41 cellular contexts compared by ENCODE assay signal in the genomic region with DNA sequence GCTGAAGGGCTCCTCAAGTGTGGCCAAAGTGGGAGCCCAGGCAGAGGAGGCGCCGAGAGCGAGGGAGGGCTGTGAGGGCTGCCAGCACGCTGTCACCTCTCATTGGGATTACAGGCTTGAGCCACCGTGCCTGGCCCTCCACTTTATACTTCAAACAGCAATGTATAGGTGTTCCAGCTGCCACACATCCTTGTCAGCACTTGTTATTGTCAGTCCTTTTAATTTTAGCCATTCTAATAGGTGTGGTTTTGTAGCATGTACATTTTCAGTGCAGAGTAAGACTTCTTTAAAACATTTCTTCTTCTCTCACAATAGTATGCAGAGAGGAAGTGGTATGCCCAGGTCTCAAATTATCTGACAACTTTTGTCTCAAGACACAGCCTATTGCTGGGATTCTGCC. TPM values are rescaled to one million over a fixed set of nuclear protein-coding genes. Genes with fewer than 3 reads are reported as not detected.
"Had no signal": no experiment of that assay in that cellular context is flagged by ENCODE, and none has a peak within 500 bp of the region (broad histone marks: within the 10 kb centered on the region; RNA-seq: fewer than 3 reads in every experiment).

No MANE protein-coding gene starts in this region.

- H3K4me1 Mint-ChIP-seq: activated B cell treated with CpG ODN at 0.5 μM for 24 hours; activated CD4-positive, alpha-beta T cell treated with anti-CD3 and anti-CD28 coated beads, Interleukin-2, amount 10 ng/mL, durations not matched to agents 24 days and 14 days; central memory CD8-positive, alpha-beta T cell had no signal

- ATAC-seq: activated CD8-positive, alpha-beta T cell treated with anti-CD3 and anti-CD28 coated beads for 36 hours; activated naive CD4-positive, alpha-beta T cell treated with anti-CD3 and anti-CD28 coated beads, Interleukin-2, amount 50 U/mL, for 72 hours; activated T-cell treated with anti-CD3 and anti-CD28 coated beads, Interleukin-2, amount 50 U/mL, for 4 hours; activated T-cell treated with anti-CD3 and anti-CD28 coated beads, Interleukin-2, amount 50 U/mL, for 72 hours; activated T-helper 17 cell treated with anti-CD3 and anti-CD28 coated beads, Interleukin-2, amount 50 U/mL, for 72 hours; body of pancreas had no signal

- FAIRE-seq: astrocyte, TTC549 had no signal

- H3K9me3 ChIP-seq: adrenal gland, body of pancreas had no signal

- H3K4me3 ChIP-seq: adrenal gland, body of pancreas, breast epithelium had no signal

- H3K27ac ChIP-seq: adrenal gland, body of pancreas, brain microvascular endothelial cell, breast epithelium, VCaP had no signal

- H3K36me3 ChIP-seq: adrenal gland, brain microvascular endothelial cell, breast epithelium had no signal

- H3K27ac Mint-ChIP-seq: activated B cell treated with CpG ODN at 0.5 μM for 24 hours; activated CD4-positive, alpha-beta memory T cell treated with anti-CD3 and anti-CD28 coated beads for 36 hours; activated CD4-positive, alpha-beta T cell treated with anti-CD3 and anti-CD28 coated beads, Interleukin-2, amount 10 ng/mL, durations not matched to agents 24 days and 14 days; activated CD8-positive, alpha-beta T cell treated with anti-CD3 and anti-CD28 coated beads for 36 hours; activated naive CD4-positive, alpha-beta T cell treated with anti-CD3 and anti-CD28 coated beads for 36 hours; activated naive CD4-positive, alpha-beta T cell treated with anti-CD3 and anti-CD28 coated beads, Interleukin-2, amount 50 U/mL, for 72 hours; activated naive CD8-positive, alpha-beta T cell treated with anti-CD3 and anti-CD28 coated beads, Interleukin-2, amount 10 ng/mL, durations not matched to agents 7 days and 5 days; activated T-cell treated with anti-CD3 and anti-CD28 coated beads, Interleukin-2, amount 50 U/mL, for 72 hours; activated T-helper 1 cell treated with anti-CD3 and anti-CD28 coated beads, Interleukin-12 subunit alpha, Interleukin-12 subunit beta, Interleukin-2, Interleukin-4 antibody, amounts not matched to agents 30 ng/mL and 10 ng/mL and 1 ng/mL, durations not matched to agents 14 hours and 24 hours and 36 hours; activated T-helper 17 cell treated with anti-CD3 and anti-CD28 coated beads, Interleukin-2, amount 50 U/mL, for 72 hours; T-helper 1 cell treated with Interleukin-12 subunit alpha and Interleukin-12 subunit beta and Interleukin-4 antibody, amounts not matched to agents 30 μg/mL and 1 μg/mL, for 36 hours; T-helper 2 cell treated with Interferon-gamma antibody and Interleukin-4, amounts not matched to agents 5 μg/mL and 100 μg/mL, for 36 hours had no signal

- H3K4me3 Mint-ChIP-seq: activated B cell treated with CpG ODN at 0.5 μM for 24 hours; activated CD4-positive, alpha-beta memory T cell treated with anti-CD3 and anti-CD28 coated beads for 36 hours; activated CD4-positive, alpha-beta T cell treated with anti-CD3 and anti-CD28 coated beads, Interleukin-2, amount 10 ng/mL, durations not matched to agents 24 days and 14 days; activated CD8-positive, alpha-beta T cell treated with anti-CD3 and anti-CD28 coated beads for 36 hours; activated naive CD4-positive, alpha-beta T cell treated with anti-CD3 and anti-CD28 coated beads for 36 hours; activated naive CD8-positive, alpha-beta T cell treated with anti-CD3 and anti-CD28 coated beads, Interleukin-2, amount 10 ng/mL, durations not matched to agents 7 days and 5 days; activated T-cell treated with anti-CD3 and anti-CD28 coated beads, Interleukin-2, amount 50 U/mL, for 4 hours; activated T-cell treated with anti-CD3 and anti-CD28 coated beads, Interleukin-2, amount 50 U/mL, for 72 hours; activated T-helper 1 cell treated with anti-CD3 and anti-CD28 coated beads, Interleukin-12 subunit alpha, Interleukin-12 subunit beta, Interleukin-2, Interleukin-4 antibody, amounts not matched to agents 30 ng/mL and 10 ng/mL and 1 ng/mL, durations not matched to agents 14 hours and 24 hours and 36 hours; activated T-helper 17 cell treated with anti-CD3 and anti-CD28 coated beads, Interleukin-2, amount 50 U/mL, for 72 hours; central memory CD8-positive, alpha-beta T cell; T-helper 1 cell treated with Interleukin-12 subunit alpha and Interleukin-12 subunit beta and Interleukin-4 antibody, amounts not matched to agents 30 μg/mL and 1 μg/mL, for 36 hours; T-helper 2 cell treated with Interferon-gamma antibody and Interleukin-4, amounts not matched to agents 5 μg/mL and 100 μg/mL, for 36 hours had no signal

- H3K9me3 Mint-ChIP-seq: activated B cell treated with CpG ODN at 0.5 μM for 24 hours; activated CD4-positive, alpha-beta memory T cell treated with anti-CD3 and anti-CD28 coated beads for 36 hours; activated CD4-positive, alpha-beta T cell treated with anti-CD3 and anti-CD28 coated beads, Interleukin-2, amount 10 ng/mL, durations not matched to agents 24 days and 14 days; activated CD8-positive, alpha-beta T cell treated with anti-CD3 and anti-CD28 coated beads for 36 hours; activated naive CD4-positive, alpha-beta T cell treated with anti-CD3 and anti-CD28 coated beads for 36 hours; activated naive CD4-positive, alpha-beta T cell treated with anti-CD3 and anti-CD28 coated beads, Interleukin-2, amount 50 U/mL, for 72 hours; activated naive CD8-positive, alpha-beta T cell treated with anti-CD3 and anti-CD28 coated beads, Interleukin-2, amount 10 ng/mL, durations not matched to agents 7 days and 5 days; activated T-cell treated with anti-CD3 and anti-CD28 coated beads, Interleukin-2, amount 50 U/mL, for 4 hours; activated T-cell treated with anti-CD3 and anti-CD28 coated beads, Interleukin-2, amount 50 U/mL, for 72 hours; activated T-helper 1 cell treated with anti-CD3 and anti-CD28 coated beads, Interleukin-12 subunit alpha, Interleukin-12 subunit beta, Interleukin-2, Interleukin-4 antibody, amounts not matched to agents 30 ng/mL and 10 ng/mL and 1 ng/mL, durations not matched to agents 14 hours and 24 hours and 36 hours; activated T-helper 17 cell treated with anti-CD3 and anti-CD28 coated beads, Interleukin-2, amount 50 U/mL, for 72 hours; central memory CD8-positive, alpha-beta T cell; T-helper 1 cell treated with Interleukin-12 subunit alpha and Interleukin-12 subunit beta and Interleukin-4 antibody, amounts not matched to agents 30 μg/mL and 1 μg/mL, for 36 hours; T-helper 2 cell treated with Interferon-gamma antibody and Interleukin-4, amounts not matched to agents 5 μg/mL and 100 μg/mL, for 36 hours had no signal

- H3K36me3 Mint-ChIP-seq: activated CD4-positive, alpha-beta memory T cell treated with anti-CD3 and anti-CD28 coated beads for 36 hours; activated naive CD4-positive, alpha-beta T cell treated with anti-CD3 and anti-CD28 coated beads, Interleukin-2, amount 50 U/mL, for 72 hours; activated naive CD8-positive, alpha-beta T cell treated with anti-CD3 and anti-CD28 coated beads, Interleukin-2, amount 10 ng/mL, durations not matched to agents 7 days and 5 days had no signal

- DNase-seq: activated B cell treated with CpG ODN at 0.5 μM for 24 hours; activated CD4-positive, alpha-beta memory T cell treated with anti-CD3 and anti-CD28 coated beads for 36 hours; activated CD4-positive, alpha-beta T cell treated with anti-CD3 and anti-CD28 coated beads for 4 hours; activated CD4-positive, alpha-beta T cell treated with anti-CD3 and anti-CD28 coated beads, Interleukin-2, amount 10 ng/mL, durations not matched to agents 24 days and 14 days; activated CD4-positive, alpha-beta T cell treated with anti-CD3 and anti-CD28 coated beads, Interleukin-2, amount 50 U/mL, for 1 hour; activated CD4-positive, alpha-beta T cell treated with anti-CD3 and anti-CD28 coated beads, Interleukin-2, amount 50 U/mL, for 4 hours; activated CD4-positive, CD25-positive, alpha-beta regulatory T cell treated with anti-CD3 and anti-CD28 coated beads, Interleukin-2, amount 50 U/mL, for 72 hours; activated CD8-positive, alpha-beta memory T cell treated with anti-CD3 and anti-CD28 coated beads, Interleukin-2, amount 50 U/mL, for 4 hours; activated CD8-positive, alpha-beta T cell treated with anti-CD3 and anti-CD28 coated beads for 36 hours; activated effector memory CD4-positive, alpha-beta T cell treated with anti-CD3 and anti-CD28 coated beads, Interleukin-2, amount 50 U/mL, for 16 hours; activated gamma-delta T cell treated with Interleukin-2 at 50 U/mL for 16 hours; activated naive CD4-positive, alpha-beta T cell; activated naive CD4-positive, alpha-beta T cell treated with anti-CD3 and anti-CD28 coated beads for 36 hours; activated naive CD4-positive, alpha-beta T cell treated with anti-CD3 and anti-CD28 coated beads, Interleukin-2, amount 50 U/mL, for 16 hours; activated naive CD8-positive, alpha-beta T cell treated with anti-CD3 and anti-CD28 coated beads, Interleukin-2, amount 10 ng/mL, durations not matched to agents 7 days and 5 days; activated T-cell treated with anti-CD3 and anti-CD28 coated beads for 4 hours; activated T-cell treated with anti-CD3 and anti-CD28 coated beads, Interleukin-2, amount 50 U/mL, for 1 hour; activated T-cell treated with anti-CD3 and anti-CD28 coated beads, Interleukin-2, amount 50 U/mL, for 4 hours; activated T-cell treated with anti-CD3 and anti-CD28 coated beads, Interleukin-2, amount 50 U/mL, for 72 hours; adrenal gland; amniotic stem cell; aorta; body of pancreas; brain microvascular endothelial cell; cerebellar nuclear complex; T-helper 1 cell; T-helper 2 cell; T-helper 9 cell had no signal

- H3K4me1 ChIP-seq: adrenal gland, body of pancreas, breast epithelium had no signal

- H3K27me3 Mint-ChIP-seq: activated CD4-positive, alpha-beta memory T cell treated with anti-CD3 and anti-CD28 coated beads for 36 hours; activated CD4-positive, alpha-beta T cell treated with anti-CD3 and anti-CD28 coated beads, Interleukin-2, amount 10 ng/mL, durations not matched to agents 24 days and 14 days; activated CD8-positive, alpha-beta T cell treated with anti-CD3 and anti-CD28 coated beads for 36 hours; activated naive CD8-positive, alpha-beta T cell treated with anti-CD3 and anti-CD28 coated beads, Interleukin-2, amount 10 ng/mL, durations not matched to agents 7 days and 5 days; activated T-helper 17 cell treated with anti-CD3 and anti-CD28 coated beads, Interleukin-2, amount 50 U/mL, for 72 hours; central memory CD8-positive, alpha-beta T cell had no signal

RNA-seq across cellular contexts. Expression of a gene that starts 27.5 kb away (rescaled TPM):
- total RNA-seq: activated B cell treated with CpG ODN at 0.5 μM for 24 hours; activated CD4-positive, alpha-beta memory T cell treated with anti-CD3 and anti-CD28 coated beads for 36 hours; activated CD4-positive, alpha-beta T cell treated with anti-CD3 and anti-CD28 coated beads, Interleukin-2, amount 10 ng/mL, durations not matched to agents 24 days and 14 days; activated CD8-positive, alpha-beta memory T cell treated with anti-CD3 and anti-CD28 coated beads for 36 hours; activated CD8-positive, alpha-beta T cell treated with anti-CD3 and anti-CD28 coated beads for 36 hours; activated naive CD4-positive, alpha-beta T cell treated with anti-CD3 and anti-CD28 coated beads for 36 hours; activated naive CD4-positive, alpha-beta T cell treated with anti-CD3 and anti-CD28 coated beads, Interleukin-2, amount 50 U/mL, for 72 hours; activated naive CD8-positive, alpha-beta T cell treated with anti-CD3 and anti-CD28 coated beads, Interleukin-2, amount 10 ng/mL, durations not matched to agents 7 days and 5 days; activated T-cell treated with anti-CD3 and anti-CD28 coated beads, Interleukin-2, amount 50 U/mL, for 4 hours; activated T-cell treated with anti-CD3 and anti-CD28 coated beads, Interleukin-2, amount 50 U/mL, for 72 hours; activated T-helper 1 cell treated with anti-CD3 and anti-CD28 coated beads, Interleukin-12 subunit alpha, Interleukin-12 subunit beta, Interleukin-2, Interleukin-4 antibody, amounts not matched to agents 30 ng/mL and 10 ng/mL and 1 ng/mL, durations not matched to agents 14 hours and 24 hours and 36 hours; activated T-helper 17 cell treated with anti-CD3 and anti-CD28 coated beads, Interleukin-2, amount 50 U/mL, for 72 hours; aorta; astrocyte; cardiac septum; chondrocyte had no signal
